In the genomic region with DNA sequence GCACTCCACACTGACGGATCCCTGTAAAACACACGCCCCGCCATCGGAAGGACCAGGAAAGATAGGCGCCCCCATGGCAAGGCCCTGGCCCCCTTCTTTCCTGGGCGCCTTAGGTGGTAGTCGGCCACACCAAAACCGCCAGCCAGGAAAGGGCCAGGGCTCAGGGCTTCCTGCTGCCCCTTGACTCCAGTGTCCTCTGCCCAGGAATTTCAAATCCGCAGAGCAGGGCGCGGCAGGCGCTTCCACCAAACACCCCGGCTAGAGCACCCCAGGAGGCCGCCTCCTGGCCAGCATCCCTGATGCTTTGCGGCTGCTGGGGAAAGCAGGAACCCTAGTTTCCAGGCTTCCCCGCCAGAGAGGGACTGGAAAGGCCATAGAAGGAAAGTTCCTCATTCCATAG, we compare ENCODE assay signal across 14 cellular contexts.
"Had no signal": no experiment of that assay in that cellular context is flagged by ENCODE, and none has a peak within 500 bp of the region (broad histone marks: within the 10 kb centered on the region; RNA-seq: fewer than 3 reads in every experiment).

No MANE protein-coding gene starts in this region.

- H3K4me3 ChIP-seq: tibial artery had no signal

- H3K27ac ChIP-seq: esophagus squamous epithelium, gastroesophageal sphincter, heart left ventricle, tibial artery had no signal

- ATAC-seq: activated CD4-positive, alpha-beta T cell treated with anti-CD3 and anti-CD28 coated beads for 36 hours; gastroesophageal sphincter; heart left ventricle; natural killer cell had no signal

- H3K36me3 ChIP-seq: esophagus squamous epithelium, gastroesophageal sphincter, heart left ventricle, tibial artery had no signal

- H3K9me3 ChIP-seq: esophagus squamous epithelium, gastroesophageal sphincter, heart left ventricle, tibial artery had no signal

- DNase-seq: activated B cell treated with CpG ODN at 0.5 μM for 24 hours; activated naive CD4-positive, alpha-beta T cell treated with Interleukin-2 at 50 U/mL for 16 hours; activated T-cell treated with anti-CD3 and anti-CD28 coated beads, Interleukin-2, amount 50 U/mL, for 48 hours; esophagus squamous epithelium; heart left ventricle; midbrain; natural killer cell; stimulated activated CD4-positive, alpha-beta T cell treated with anti-CD3 and anti-CD28 coated beads, Interleukin-2, amount 100 ng/mL, for 48 hours; stimulated activated naive CD4-positive, alpha-beta T cell; T-helper 1 cell; T-helper 9 cell; tibial artery had no signal

- H3K4me1 ChIP-seq: gastroesophageal sphincter had no signal
